In genomic region chr16:19861811-19862327, GRCh38 we compare ENCODE assay signal across 15 cellular contexts. TPM values are rescaled to one million over a fixed set of nuclear protein-coding genes. Genes with fewer than 3 reads are reported as not detected.
DNase-seq lines count a peak whose midpoint lies in the region; ATAC-seq, FAIRE-seq and TF ChIP-seq lines count a peak whose summit lies in the region.
"Had no signal": no experiment of that assay in that cellular context is flagged by ENCODE, and none has a peak within 500 bp of the region (broad histone marks: within the 10 kb centered on the region; RNA-seq: fewer than 3 reads in every experiment).

No MANE protein-coding gene starts in this region.

- no peaks in the 10 kb centered on the region for H3K27me3 ChIP-seq in body of pancreas
- no peaks in the 10 kb centered on the region for H3K27me3 ChIP-seq in neuron (ENCODE audit: insufficient read depth, low read length)
- H3K27me3 ChIP-seq: adrenal gland had no signal

- DNase-seq in Ammon's horn (ENCODE audit: low spot score) (peak; percentile 94), body of pancreas (no peak), hippocampal formation (lab: John Stamatoyannopoulos, UW) (peak; percentile 90 to 97), HTR-8/SVneo (ENCODE audit: insufficient read length, low spot score) (no peak), cortex of kidney (lab: John Stamatoyannopoulos, UW) (no peak)
- DNase-seq: activated T-cell treated with anti-CD3 and anti-CD28 coated beads, Interleukin-2, amount 50 U/mL, for 24 hours; adrenal gland; effector memory CD8-positive, alpha-beta T cell; small intestine had no signal

- peak; percentile 42 for ATAC-seq in body of pancreas
- no peak for ATAC-seq in GM18519 (IDR thresholded peaks at IDR 0.05; ENCODE audit: low FRiP score, unreplicated experiment)
- ATAC-seq in GM21367 (IDR thresholded peaks at IDR 0.05; ENCODE audit: unreplicated experiment): no peak
- ATAC-seq: effector memory CD8-positive, alpha-beta T cell had no signal

- no peak for TF ChIP-seq POLR2A in body of pancreas (IDR thresholded peaks at IDR 0.05)

- H3K4me3 ChIP-seq in body of pancreas (no peak overlapping the region), neuron (ENCODE audit: low read length) (peak overlapping the region; percentile 40)
- H3K4me3 ChIP-seq: adrenal gland, SK-N-MC, thoracic aorta had no signal

- no peaks in the 10 kb centered on the region for H3K9me3 ChIP-seq in body of pancreas
- H3K9me3 ChIP-seq in neuron (ENCODE audit: low read length): no peaks in the 10 kb centered on the region
- H3K9me3 ChIP-seq: adrenal gland, thoracic aorta had no signal

- WGBS in body of pancreas, 2 donors: 72 to 74% methylated on average over 13 to 16 of the region's 16 CpGs

- peak overlapping the region in 3 of 4 donors; percentile 27 to 48 (median 33) for H3K27ac ChIP-seq in body of pancreas
- H3K27ac ChIP-seq: adrenal gland, SK-N-MC, thoracic aorta had no signal

- intact Hi-C loops in body of pancreas (cut with DNase I): no loop called here

- no peak overlapping the region for H2AFZ ChIP-seq in neuron (ENCODE audit: low read depth, low read length)

- no peak for TF ChIP-seq CTCF in body of pancreas (IDR thresholded peaks at IDR 0.05)

- H3K4me1 ChIP-seq in body of pancreas (no peaks in the 10 kb centered on the region), neuron (ENCODE audit: insufficient read depth, low read length) (peaks cover 43% of the 10 kb centered on the region)
- H3K4me1 ChIP-seq: adrenal gland had no signal

- FAIRE-seq in HTR-8/SVneo (lab: Jason Lieb, UNC): no peak
- FAIRE-seq: D721Med, small intestine had no signal

- peaks cover 0 to 2% of the 10 kb centered on the region in 2 donors for H3K36me3 ChIP-seq in body of pancreas (replicated peaks in 1 of 2; ENCODE audit: insufficient read depth in 1 of 2, low read depth in 2 of 2)
- H3K36me3 ChIP-seq in neuron (ENCODE audit: insufficient read depth, low read length): peaks cover 36% of the 10 kb centered on the region
- H3K36me3 ChIP-seq: adrenal gland, thoracic aorta had no signal

RNA-seq across cellular contexts. Expression of gene GPRC5B, which starts 22.8 kb away (rescaled TPM):
- total RNA-seq in body of pancreas: 10 to 100 TPM; 27.7 to 31.6 TPM

Comparison
In these comparisons a context has a peak if more than half of its experiments do, and no peak if none do; other contexts are left out.
1. DNase-seq: peak in Ammon's horn (single experiment) and hippocampal formation (2 of 2); none in body of pancreas (0 of 4), HTR-8/SVneo (single experiment) and cortex of kidney (single experiment).